In the genomic region with DNA sequence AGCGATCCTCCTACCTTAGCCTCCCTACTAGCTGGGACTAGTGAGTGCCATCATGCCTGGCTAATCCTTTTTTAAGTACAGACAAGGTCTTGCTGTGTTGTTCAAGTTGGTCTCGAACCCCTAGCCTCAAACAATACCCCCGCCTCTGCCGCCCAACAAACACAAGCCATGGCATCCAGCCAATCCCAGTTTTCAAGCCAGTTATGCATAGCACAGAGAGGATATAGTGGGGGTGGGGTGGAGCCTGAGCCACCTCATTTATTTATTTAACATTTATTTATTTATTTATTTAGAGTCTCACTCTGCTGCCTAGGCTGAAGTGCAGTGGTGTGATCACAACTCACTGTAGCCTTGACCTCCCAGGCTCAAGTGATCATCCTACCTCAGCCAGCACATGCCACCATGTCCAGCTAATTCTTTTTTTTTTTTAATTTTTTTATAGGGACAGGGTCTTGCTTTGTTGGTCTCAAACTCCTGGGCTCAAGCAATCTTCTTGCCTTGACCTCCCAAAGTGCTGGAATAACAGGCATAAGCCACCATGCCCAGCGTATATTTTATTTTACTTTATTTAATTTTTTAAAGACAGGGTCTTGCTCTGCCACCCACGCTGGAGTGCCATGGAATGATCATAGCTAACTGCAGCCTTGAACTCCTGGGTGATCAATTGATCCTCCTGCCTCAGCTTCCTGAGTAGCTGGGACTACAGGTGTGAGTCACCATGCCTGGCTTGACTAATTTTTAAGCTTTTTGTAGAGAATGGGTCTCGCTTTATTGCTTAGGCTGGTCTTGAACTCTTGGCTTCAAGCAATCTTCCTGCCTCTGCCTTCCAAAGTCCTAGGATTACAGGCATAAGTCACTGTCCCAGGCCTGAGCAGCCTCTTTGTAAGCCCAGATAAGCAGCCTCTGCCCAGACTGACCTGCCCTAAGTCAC, we compare ENCODE assay signal across 32 cellular contexts. TPM values are rescaled to one million over a fixed set of nuclear protein-coding genes. Genes with fewer than 3 reads are reported as not detected.
DNase-seq lines count a peak whose midpoint lies in the region; ATAC-seq and TF ChIP-seq lines count a peak whose summit lies in the region.
"Had no signal": no experiment of that assay in that cellular context is flagged by ENCODE, and none has a peak within 500 bp of the region (broad histone marks: within the 10 kb centered on the region; RNA-seq: fewer than 3 reads in every experiment).

No MANE protein-coding gene starts in this region.

- no peak overlapping the region for H3K4me2 ChIP-seq in IMR-90 (ENCODE audit: low read depth, low read length)
- H3K4me2 ChIP-seq: BLaER1, KMS-11 had no signal

- no peak for TF ChIP-seq RAD21 in IMR-90 (IDR thresholded peaks at IDR 0.05; ENCODE audit: low read length)

- peaks cover 28% of the 10 kb centered on the region for H3K9me1 ChIP-seq in IMR-90 (ENCODE audit: insufficient read depth, low read length)

- peaks cover 30 to 77% of the 10 kb centered on the region in 2 experiments for H3K79me1 ChIP-seq in IMR-90 (ENCODE audit: low read depth in 1 of 2, low read length in 2 of 2)

- 0 out of 2 replicates have a peak overlapping the region, but pooled peaks have one; percentile 13 for H3K4ac ChIP-seq in IMR-90 (ENCODE audit: low read depth, low read length)

- no peak overlapping the region for H2BK15ac ChIP-seq in IMR-90 (ENCODE audit: low read depth, low read length)

- no peak for DNase-seq in CD4-positive, alpha-beta memory T cell
- no peak for DNase-seq in IMR-90
- DNase-seq in activated CD4-positive, alpha-beta memory T cell treated with anti-CD3 and anti-CD28 coated beads, Interleukin-2, amount 10 ng/mL, durations not matched to agents 7 days and 5 days, result no peak
- DNase-seq in lung microvascular endothelial cell (ENCODE audit: low read depth in 2 of 2), result peak; percentile 35 to 46
- no peak for DNase-seq in MG63
- no peak for DNase-seq in activated CD4-positive, CD25-positive, alpha-beta regulatory T cell (lab: John Stamatoyannopoulos, UW)
- DNase-seq in cerebellum (ENCODE audit: low spot score), result no peak
- DNase-seq: activated CD4-positive, alpha-beta T cell treated with anti-CD3 and anti-CD28 coated beads, Interleukin-2, amount 50 U/mL, for 1 hour; activated CD8-positive, alpha-beta memory T cell treated with anti-CD3 and anti-CD28 coated beads, Interleukin-2, amount 10 ng/mL, durations not matched to agents 7 days and 5 days; activated gamma-delta T cell treated with Interleukin-2 at 50 U/mL for 16 hours; activated T-cell treated with anti-CD3 and anti-CD28 coated beads, Interleukin-2, amount 50 U/mL, for 4 hours; caudate nucleus; DND-41; dorsolateral prefrontal cortex; foreskin melanocyte; left cardiac atrium; mammary epithelial cell; MM.1S; NCI-H1417; NCI-H2029 treated with DMSO at 0.1 percent for 48 hours; NCI-H2227 treated with DMSO at 0.1 percent for 48 hours; SIG-M5; stimulated activated CD4-positive, alpha-beta T cell treated with anti-CD3 and anti-CD28 coated beads, Interleukin-4, amount 100 ng/mL, for 24 hours; T-helper 9 cell had no signal

- in situ Hi-C loops in IMR-90 (cut with MboI; ENCODE audit: low sequenced_read_pairs), result no loop called here

- ATAC-seq in IMR-90 (ENCODE audit: low read depth), result no peak
- ATAC-seq in GM21717 (IDR thresholded peaks at IDR 0.05; ENCODE audit: unreplicated experiment), result no peak
- ATAC-seq: activated CD8-positive, alpha-beta memory T cell treated with anti-CD3 and anti-CD28 coated beads, Interleukin-2, amount 10 ng/mL, durations not matched to agents 7 days and 5 days; activated T-cell treated with anti-CD3 and anti-CD28 coated beads, Interleukin-2, amount 50 U/mL, for 4 hours; left cardiac atrium had no signal

- peaks cover 0 to 3% (median 0%) of the 10 kb centered on the region in 4 donors for H3K4me1 Mint-ChIP-seq in CD4-positive, alpha-beta memory T cell
- no peaks in the 10 kb centered on the region for H3K4me1 Mint-ChIP-seq in activated CD4-positive, alpha-beta memory T cell treated with anti-CD3 and anti-CD28 coated beads, Interleukin-2, amount 10 ng/mL, durations not matched to agents 7 days and 5 days
- H3K4me1 Mint-ChIP-seq: activated CD8-positive, alpha-beta memory T cell treated with anti-CD3 and anti-CD28 coated beads, Interleukin-2, amount 10 ng/mL, durations not matched to agents 7 days and 5 days had no signal

- TF ChIP-seq POLR2A in IMR-90 (IDR thresholded peaks at IDR 0.05; ENCODE audit: low read depth, low read length), result no peak

- peaks cover 56% of the 10 kb centered on the region for H4K20me1 ChIP-seq in IMR-90 (ENCODE audit: insufficient read depth, low read length)

- 100% methylated on average over 1 of the region's 7 CpGs; no CpG with 5 or more reads in 1 of the 2 experiments for WGBS in IMR-90 (ENCODE audit: extremely low coverage in 2 of 2, insufficient read length in 1 of 2), 2 experiments

- H3K18ac ChIP-seq in IMR-90 (ENCODE audit: low read depth, low read length), result no peak overlapping the region

- no peaks in the 10 kb centered on the region for H3K9me3 ChIP-seq in CD4-positive, alpha-beta memory T cell (ENCODE audit: control insufficient read depth in 1 of 2, low read length in 2 of 2)
- H3K9me3 ChIP-seq in IMR-90 (ENCODE audit: control insufficient read depth, insufficient read depth, low read length) (no peaks in the 10 kb centered on the region), MG63 (no peaks in the 10 kb centered on the region)
- H3K9me3 ChIP-seq: BLaER1 had no signal

- peak overlapping the region in 4 of 7 donors; percentile 7 to 61 (median 36) for H3K27ac Mint-ChIP-seq in CD4-positive, alpha-beta memory T cell
- H3K27ac Mint-ChIP-seq in activated CD4-positive, alpha-beta memory T cell treated with anti-CD3 and anti-CD28 coated beads, Interleukin-2, amount 10 ng/mL, durations not matched to agents 7 days and 5 days, result peak overlapping the region; percentile 35
- H3K27ac Mint-ChIP-seq: activated CD8-positive, alpha-beta memory T cell treated with anti-CD3 and anti-CD28 coated beads, Interleukin-2, amount 10 ng/mL, durations not matched to agents 7 days and 5 days; nephron; type B pancreatic cell had no signal

- BruUV-seq in IMR-90 (replicated peaks; lab: Mats Ljungman, UMichigan), result no TSS peak

- H4K8ac ChIP-seq in IMR-90 (ENCODE audit: low read depth in 2 of 2, low read length in 2 of 2), result no peak overlapping the region

- no peaks in the 10 kb centered on the region for H3K4me1 ChIP-seq in CD4-positive, alpha-beta memory T cell (ENCODE audit: insufficient read depth, low read length)
- H3K4me1 ChIP-seq in IMR-90 (ENCODE audit: control insufficient read depth, insufficient read depth, low read length), result peaks cover 18% of the 10 kb centered on the region

- H2BK5ac ChIP-seq in IMR-90 (ENCODE audit: low read depth, low read length, poor library complexity, severe bottlenecking), result peak overlapping the region; percentile 7

- H3K9ac ChIP-seq in IMR-90 (ENCODE audit: low read depth, low read length), result no peak overlapping the region
- H3K9ac ChIP-seq: BLaER1, KMS-11 had no signal

- H3K27me3 ChIP-seq in CD4-positive, alpha-beta memory T cell (ENCODE audit: insufficient read depth, low read length), result no peaks in the 10 kb centered on the region
- no peaks in the 10 kb centered on the region for H3K27me3 ChIP-seq in IMR-90 (ENCODE audit: control insufficient read depth, insufficient read depth, low read length)
- H3K27me3 ChIP-seq in MG63, result no peaks in the 10 kb centered on the region
- H3K27me3 ChIP-seq: BLaER1, dorsolateral prefrontal cortex had no signal

- intact Hi-C loops in CD4-positive, alpha-beta memory T cell (cut with micrococcal nuclease), result no loop called here
- intact Hi-C loops in IMR-90 (cut with micrococcal nuclease), result no loop called here

- H3K23ac ChIP-seq in IMR-90 (ENCODE audit: low read depth, low read length), result peak overlapping the region; percentile 20; the same call in 1 of the 2 replicates

- H3K14ac ChIP-seq in IMR-90 (replicated peaks; ENCODE audit: low read depth, low read length), result no peak overlapping the region; the same call in 1 of the 2 replicates

- H2AK5ac ChIP-seq in IMR-90 (ENCODE audit: low read depth, low read length), result no peak overlapping the region

- no peak overlapping the region for H4K5ac ChIP-seq in IMR-90 (ENCODE audit: low read depth, low read length)

- H3K9me3 Mint-ChIP-seq in CD4-positive, alpha-beta memory T cell, result no peaks in the 10 kb centered on the region
- H3K9me3 Mint-ChIP-seq in activated CD4-positive, alpha-beta memory T cell treated with anti-CD3 and anti-CD28 coated beads, Interleukin-2, amount 10 ng/mL, durations not matched to agents 7 days and 5 days, result no peaks in the 10 kb centered on the region
- H3K9me3 Mint-ChIP-seq: activated T-cell treated with anti-CD3 and anti-CD28 coated beads, Interleukin-2, amount 50 U/mL, for 4 hours; nephron; type B pancreatic cell had no signal

- H2AK9ac ChIP-seq in IMR-90 (replicated peaks; ENCODE audit: low read depth, low read length, poor library complexity), result peak overlapping the region; percentile 42

- H2BK20ac ChIP-seq in IMR-90 (ENCODE audit: low read depth, low read length), result no peak overlapping the region

- H3K36me3 Mint-ChIP-seq in CD4-positive, alpha-beta memory T cell, result peaks cover 39 to 70% of the 10 kb centered on the region in 2 donors
- H3K36me3 Mint-ChIP-seq in activated CD4-positive, alpha-beta memory T cell treated with anti-CD3 and anti-CD28 coated beads, Interleukin-2, amount 10 ng/mL, durations not matched to agents 7 days and 5 days (ENCODE audit: low read depth), result peaks cover 65% of the 10 kb centered on the region

- no peak overlapping the region for H3K4me3 Mint-ChIP-seq in CD4-positive, alpha-beta memory T cell
- H3K4me3 Mint-ChIP-seq in activated CD4-positive, alpha-beta memory T cell treated with anti-CD3 and anti-CD28 coated beads, Interleukin-2, amount 10 ng/mL, durations not matched to agents 7 days and 5 days, result no peak overlapping the region
- H3K4me3 Mint-ChIP-seq: activated CD8-positive, alpha-beta memory T cell treated with anti-CD3 and anti-CD28 coated beads, Interleukin-2, amount 10 ng/mL, durations not matched to agents 7 days and 5 days; activated T-cell treated with anti-CD3 and anti-CD28 coated beads, Interleukin-2, amount 50 U/mL, for 4 hours; nephron; type B pancreatic cell had no signal

- H3K27me3 Mint-ChIP-seq in CD4-positive, alpha-beta memory T cell, result no peaks in the 10 kb centered on the region
- no peaks in the 10 kb centered on the region for H3K27me3 Mint-ChIP-seq in activated CD4-positive, alpha-beta memory T cell treated with anti-CD3 and anti-CD28 coated beads, Interleukin-2, amount 10 ng/mL, durations not matched to agents 7 days and 5 days
- H3K27me3 Mint-ChIP-seq: activated CD8-positive, alpha-beta memory T cell treated with anti-CD3 and anti-CD28 coated beads, Interleukin-2, amount 10 ng/mL, durations not matched to agents 7 days and 5 days; type B pancreatic cell had no signal

- H3K4me3 ChIP-seq in CD4-positive, alpha-beta memory T cell (ENCODE audit: low read length in 2 of 2), result no peak overlapping the region
- H3K4me3 ChIP-seq in IMR-90 (ENCODE audit: insufficient read depth, low read depth, low read length) (no peak overlapping the region), MG63 (no peak overlapping the region)
- H3K4me3 ChIP-seq: BLaER1, dorsolateral prefrontal cortex had no signal

- no peak overlapping the region for H3K56ac ChIP-seq in IMR-90 (ENCODE audit: extremely low read depth, insufficient read depth, low read length)

- CTCF ChIA-PET in CD4-positive, alpha-beta memory T cell (lab: Charles Lee; ENCODE audit: partially characterized antibody), result no interaction called here
- CTCF ChIA-PET in IMR-90 (lab: Yijun Ruan, JAX), result no interaction called here
- CTCF ChIA-PET in activated CD4-positive, alpha-beta memory T cell treated with anti-CD3 and anti-CD28 coated beads, Interleukin-2, amount 10 ng/mL, durations not matched to agents 7 days and 5 days (lab: Charles Lee), result interaction anchor here (1.3 kb wide), 1 partner anchor 13 kb away, joined by 4 read pairs; no protein-coding TSS in a partner anchor

- dilution Hi-C loops in IMR-90 (cut with HindIII; ENCODE audit: low sequenced_read_pairs, unreplicated experiment), result no loop called here

- TF ChIP-seq CTCF in IMR-90 (conservative IDR thresholded peaks at IDR 0.05; ENCODE audit: low read depth, low read length), result no peak

- POLR2A ChIA-PET in CD4-positive, alpha-beta memory T cell (lab: Charles Lee; ENCODE audit: partially characterized antibody), result interaction anchor here (0.6 kb wide), 1 partner anchor 111 kb away, joined by 3 read pairs; no protein-coding TSS in a partner anchor
- POLR2A ChIA-PET in IMR-90 (lab: Charles Lee; ENCODE audit: unreplicated experiment), result no interaction called here
- POLR2A ChIA-PET in activated CD4-positive, alpha-beta memory T cell treated with anti-CD3 and anti-CD28 coated beads, Interleukin-2, amount 10 ng/mL, durations not matched to agents 7 days and 5 days (lab: Charles Lee), result no interaction called here

- H2BK120ac ChIP-seq in IMR-90 (ENCODE audit: low read depth, low read length), result no peak overlapping the region

- H3K36me3 ChIP-seq in CD4-positive, alpha-beta memory T cell (ENCODE audit: insufficient read depth, low read length), result peaks cover 71% of the 10 kb centered on the region
- peaks cover 71% of the 10 kb centered on the region for H3K36me3 ChIP-seq in IMR-90 (ENCODE audit: control insufficient read depth, insufficient read depth, low read length)
- H3K36me3 ChIP-seq in MG63, result peaks cover 86% of the 10 kb centered on the region

- H3K27ac ChIP-seq in CD4-positive, alpha-beta memory T cell (ENCODE audit: low read depth, low read length), result no peak overlapping the region
- 0 out of 2 replicates have a peak overlapping the region, but pooled peaks have one; percentile 43 for H3K27ac ChIP-seq in IMR-90 (ENCODE audit: insufficient read depth, low read length)
- H3K27ac ChIP-seq: BLaER1, dorsolateral prefrontal cortex, HL-60, KMS-11 had no signal

- no peak overlapping the region for H4K91ac ChIP-seq in IMR-90 (ENCODE audit: insufficient read depth, low read depth, low read length)

- H2AFZ ChIP-seq in IMR-90 (replicated peaks; ENCODE audit: low read length, poor library complexity), result no peak overlapping the region

RNA-seq across cellular contexts. Expression of gene KLHL11, which starts 26.2 kb away (rescaled TPM):
- total RNA-seq in CD4-positive, alpha-beta memory T cell, result 10 to 100 TPM; 20.6 to 20.8 TPM
- 1 to 10 TPM; 1.0 to 7.6 TPM for polyA plus RNA-seq in CD4-positive, alpha-beta memory T cell
- total RNA-seq in IMR-90 (2012; rRNA removed) (38.5 and 43.6 TPM in 2 replicates), lung microvascular endothelial cell (18.1 and 26.6 TPM in 2 replicates), cerebellum (55.2 TPM)
- polyA plus RNA-seq in IMR-90 (2012; rRNA removed), result 3.5 and 4.1 TPM in 2 replicates
- 1.5 TPM in 2 replicates for polyA plus RNA-seq in IMR-90 (2012; cell fraction: cytosol; rRNA removed)
- polyA plus RNA-seq in IMR-90 (2012; cell fraction: nucleus; rRNA removed; ENCODE audit: low replicate concordance), result 1.5 and 3.6 TPM in 2 replicates
- 10 to 100 TPM; 13.9 to 14.4 TPM for total RNA-seq in activated CD4-positive, alpha-beta memory T cell treated with anti-CD3 and anti-CD28 coated beads, Interleukin-2, amount 10 ng/mL, durations not matched to agents 7 days and 5 days
- total RNA-seq in MG63 (2014; rRNA removed; shearing (Covaris generic); ENCODE audit: low replicate concordance), result 10.9 and 13.3 TPM in 2 replicates

RNA-seq across cellular contexts. Expression of gene ACLY, which starts 27.4 kb away (rescaled TPM):
- 10 to 100 TPM; 84.4 to 88.5 TPM for total RNA-seq in CD4-positive, alpha-beta memory T cell
- polyA plus RNA-seq in CD4-positive, alpha-beta memory T cell, result 10 to 100 TPM; 58.7 to 72.1 TPM
- total RNA-seq in IMR-90 (2012; rRNA removed), result 228 and 230 TPM in 2 replicates
- polyA plus RNA-seq in IMR-90 (2012; rRNA removed), result 167 and 170 TPM in 2 replicates
- polyA plus RNA-seq in IMR-90 (2012; cell fraction: cytosol; rRNA removed), result 108 and 143 TPM in 2 replicates
- polyA plus RNA-seq in IMR-90 (2012; cell fraction: nucleus; rRNA removed; ENCODE audit: low replicate concordance), result 153 and 170 TPM in 2 replicates
- 100 to 1,000 TPM; 177 to 183 TPM for total RNA-seq in activated CD4-positive, alpha-beta memory T cell treated with anti-CD3 and anti-CD28 coated beads, Interleukin-2, amount 10 ng/mL, durations not matched to agents 7 days and 5 days
- 167 and 203 TPM in 2 replicates for total RNA-seq in lung microvascular endothelial cell
- total RNA-seq in MG63 (2014; rRNA removed; shearing (Covaris generic); ENCODE audit: low replicate concordance), result 151 and 195 TPM in 2 replicates
- total RNA-seq in cerebellum, result 91.7 TPM

RNA-seq across cellular contexts. Expression of gene ODAD4, which starts 39.0 kb away (rescaled TPM):
- total RNA-seq in CD4-positive, alpha-beta memory T cell, result under 1 TPM in 1 of 2 experiments, not detected in 1; 0.20 TPM
- under 1 TPM in 1 of 2 donors, not detected in 1; 0.11 TPM for polyA plus RNA-seq in CD4-positive, alpha-beta memory T cell
- total RNA-seq in IMR-90 (2012; rRNA removed), result 0.54 and 0.56 TPM in 2 replicates
- polyA plus RNA-seq in IMR-90 (2012; rRNA removed), result 0.37 and 0.38 TPM in 2 replicates
- polyA plus RNA-seq in IMR-90 (2012; cell fraction: cytosol; rRNA removed), result 0.13 and 0.24 TPM in 2 replicates
- polyA plus RNA-seq in IMR-90 (2012; cell fraction: nucleus; rRNA removed; ENCODE audit: low replicate concordance), result 0.51 and 0.54 TPM in 2 replicates
- total RNA-seq in activated CD4-positive, alpha-beta memory T cell treated with anti-CD3 and anti-CD28 coated beads, Interleukin-2, amount 10 ng/mL, durations not matched to agents 7 days and 5 days, result 1 to 10 TPM; 1.7 to 2.0 TPM
- total RNA-seq in lung microvascular endothelial cell, result under 0.01 TPM in 2 replicates
- total RNA-seq in MG63 (2014; rRNA removed; shearing (Covaris generic); ENCODE audit: low replicate concordance), result not detected in 2 replicates
- 3.7 TPM for total RNA-seq in cerebellum

RNA-seq across cellular contexts. Expression of gene KLHL10, which starts 53.8 kb away (rescaled TPM):
- not detected for total RNA-seq in CD4-positive, alpha-beta memory T cell
- polyA plus RNA-seq in CD4-positive, alpha-beta memory T cell, result not detected
- total RNA-seq in IMR-90 (2012; rRNA removed), result under 0.01 and 0.18 TPM in 2 replicates
- polyA plus RNA-seq in IMR-90 (2012; rRNA removed), result 0.07 TPM in 1 of 2 replicates, not detected in the other
- 0.08 TPM in 1 of 2 replicates, not detected in the other for polyA plus RNA-seq in IMR-90 (2012; cell fraction: cytosol; rRNA removed)
- 0.05 and 0.34 TPM in 2 replicates for polyA plus RNA-seq in IMR-90 (2012; cell fraction: nucleus; rRNA removed; ENCODE audit: low replicate concordance)
- not detected for total RNA-seq in activated CD4-positive, alpha-beta memory T cell treated with anti-CD3 and anti-CD28 coated beads, Interleukin-2, amount 10 ng/mL, durations not matched to agents 7 days and 5 days
- total RNA-seq in lung microvascular endothelial cell, result not detected in 2 replicates
- total RNA-seq in MG63 (2014; rRNA removed; shearing (Covaris generic); ENCODE audit: low replicate concordance), result not detected in 2 replicates
- total RNA-seq in cerebellum, result not detected
- total RNA-seq: activated CD8-positive, alpha-beta memory T cell treated with anti-CD3 and anti-CD28 coated beads, Interleukin-2, amount 10 ng/mL, durations not matched to agents 7 days and 5 days; activated T-cell treated with anti-CD3 and anti-CD28 coated beads, Interleukin-2, amount 50 U/mL, for 4 hours; H4; pulmonary artery endothelial cell had no signal

RNA-seq across cellular contexts. Expression of gene NT5C3B, which starts 55.4 kb away (rescaled TPM):
- total RNA-seq in CD4-positive, alpha-beta memory T cell, result 10 to 100 TPM; 20.9 to 22.3 TPM
- polyA plus RNA-seq in CD4-positive, alpha-beta memory T cell, result 10 to 100 TPM; 41.5 to 42.1 TPM
- total RNA-seq in IMR-90 (2012; rRNA removed) (83.0 and 92.7 TPM in 2 replicates), lung microvascular endothelial cell (64.7 and 74.5 TPM in 2 replicates), cerebellum (74.9 TPM)
- polyA plus RNA-seq in IMR-90 (2012; rRNA removed), result 58.0 and 59.9 TPM in 2 replicates
- 47.4 and 50.6 TPM in 2 replicates for polyA plus RNA-seq in IMR-90 (2012; cell fraction: cytosol; rRNA removed)
- 45.6 and 79.0 TPM in 2 replicates for polyA plus RNA-seq in IMR-90 (2012; cell fraction: nucleus; rRNA removed; ENCODE audit: low replicate concordance)
- 10 to 100 TPM; 16.1 to 19.0 TPM for total RNA-seq in activated CD4-positive, alpha-beta memory T cell treated with anti-CD3 and anti-CD28 coated beads, Interleukin-2, amount 10 ng/mL, durations not matched to agents 7 days and 5 days
- 69.3 and 124 TPM in 2 replicates for total RNA-seq in MG63 (2014; rRNA removed; shearing (Covaris generic); ENCODE audit: low replicate concordance)

Comparison
In these comparisons a context has a peak if more than half of its experiments do, and no peak if none do; other contexts are left out.
1. DNase-seq: peak in lung microvascular endothelial cell (2 of 2); none in CD4-positive, alpha-beta memory T cell (0 of 5), IMR-90 (single experiment), activated CD4-positive, alpha-beta memory T cell treated with anti-CD3 and anti-CD28 coated beads, Interleukin-2, amount 10 ng/mL, durations not matched to agents 7 days and 5 days (single experiment), MG63 (single experiment), activated CD4-positive, CD25-positive, alpha-beta regulatory T cell (0 of 4) and cerebellum (single experiment).